In genomic region chr2:97687235-97687634, GRCh38 we compare ENCODE assay signal across 11 cellular contexts. TPM values are rescaled to one million over a fixed set of nuclear protein-coding genes. Genes with fewer than 3 reads are reported as not detected.
DNase-seq lines count a peak whose midpoint lies in the region; ATAC-seq and FAIRE-seq lines count a peak whose summit lies in the region.
"Not testable (repeated sequence)": the region's sequence is repeated elsewhere in the genome, so short reads cannot be mapped to it uniquely, and the experiment has no call there.
"Had no signal": no experiment of that assay in that cellular context is flagged by ENCODE, and none has a peak within 500 bp of the region (broad histone marks: within the 10 kb centered on the region; RNA-seq: fewer than 3 reads in every experiment).

No MANE protein-coding gene starts in this region.

- peak; percentile 65 for FAIRE-seq in HTR-8/SVneo (lab: Jason Lieb, UNC)

- peak in 1 of 2 donors; percentile 54 for ATAC-seq in activated T-cell treated with anti-CD3 and anti-CD28 coated beads, Interleukin-2, amount 50 U/mL, for 72 hours (replicated peaks in 1 of 2)
- peak; percentile 36 to 50 for ATAC-seq in activated naive CD4-positive, alpha-beta T cell treated with anti-CD3 and anti-CD28 coated beads, Interleukin-2, amount 50 U/mL, for 72 hours
- peak; percentile 55 for ATAC-seq in activated naive CD8-positive, alpha-beta T cell treated with anti-CD3 and anti-CD28 coated beads, Interleukin-2, amount 50 U/mL, for 24 hours
- peak; percentile 75 for ATAC-seq in stimulated activated naive CD8-positive, alpha-beta T cell treated with anti-CD3 and anti-CD28 coated beads, Interleukin-15, amount 100 ng/mL, for 72 hours

- H3K9me3 Mint-ChIP-seq in activated CD4-positive, alpha-beta T cell treated with anti-CD3 and anti-CD28 coated beads, Interleukin-2, amount 10 ng/mL, durations not matched to agents 7 days and 5 days; activated T-cell treated with anti-CD3 and anti-CD28 coated beads, Interleukin-2, amount 50 U/mL, for 72 hours; activated naive CD4-positive, alpha-beta T cell treated with anti-CD3 and anti-CD28 coated beads, Interleukin-2, amount 50 U/mL, for 72 hours; activated naive CD8-positive, alpha-beta T cell treated with anti-CD3 and anti-CD28 coated beads, Interleukin-2, amount 50 U/mL, for 24 hours; immature natural killer cell; stimulated activated naive CD8-positive, alpha-beta T cell treated with anti-CD3 and anti-CD28 coated beads, Interleukin-15, amount 100 ng/mL, for 72 hours: not testable (repeated sequence)

- not testable (repeated sequence) for H3K27ac Mint-ChIP-seq in activated CD4-positive, alpha-beta T cell treated with anti-CD3 and anti-CD28 coated beads, Interleukin-2, amount 10 ng/mL, durations not matched to agents 7 days and 5 days; activated naive CD8-positive, alpha-beta T cell treated with anti-CD3 and anti-CD28 coated beads, Interleukin-2, amount 50 U/mL, for 24 hours; immature natural killer cell; stimulated activated naive CD8-positive, alpha-beta T cell treated with anti-CD3 and anti-CD28 coated beads, Interleukin-15, amount 100 ng/mL, for 72 hours
- H3K27ac Mint-ChIP-seq in activated T-cell treated with anti-CD3 and anti-CD28 coated beads, Interleukin-2, amount 50 U/mL, for 72 hours, result peak overlapping the region; percentile 38
- H3K27ac Mint-ChIP-seq in activated naive CD4-positive, alpha-beta T cell treated with anti-CD3 and anti-CD28 coated beads, Interleukin-2, amount 50 U/mL, for 72 hours, result peak overlapping the region in 1 of 2 donors; percentile 36

- not testable (repeated sequence) for H3K27me3 Mint-ChIP-seq in activated CD4-positive, alpha-beta T cell treated with anti-CD3 and anti-CD28 coated beads, Interleukin-2, amount 10 ng/mL, durations not matched to agents 7 days and 5 days; activated T-cell treated with anti-CD3 and anti-CD28 coated beads, Interleukin-2, amount 50 U/mL, for 72 hours (ENCODE audit: low read depth); activated naive CD8-positive, alpha-beta T cell treated with anti-CD3 and anti-CD28 coated beads, Interleukin-2, amount 50 U/mL, for 24 hours; immature natural killer cell (ENCODE audit: low read depth in 3 of 3); stimulated activated naive CD8-positive, alpha-beta T cell treated with anti-CD3 and anti-CD28 coated beads, Interleukin-15, amount 100 ng/mL, for 72 hours

- CTCF ChIA-PET in activated CD4-positive, alpha-beta T cell treated with anti-CD3 and anti-CD28 coated beads, Interleukin-2, amount 10 ng/mL, durations not matched to agents 7 days and 5 days (lab: Charles Lee), result interaction anchor here (0.8 to 1.8 kb wide), 3 partner anchors 12 to 22 kb away, joined by 3 to 7 read pairs (median 5); no protein-coding TSS in a partner anchor

- peaks cover 21% of the 10 kb centered on the region for H3K4me1 Mint-ChIP-seq in activated CD4-positive, alpha-beta T cell treated with anti-CD3 and anti-CD28 coated beads, Interleukin-2, amount 10 ng/mL, durations not matched to agents 7 days and 5 days
- H3K4me1 Mint-ChIP-seq in activated T-cell treated with anti-CD3 and anti-CD28 coated beads, Interleukin-2, amount 50 U/mL, for 72 hours (ENCODE audit: low read depth), result peaks cover 21% of the 10 kb centered on the region
- H3K4me1 Mint-ChIP-seq in activated naive CD8-positive, alpha-beta T cell treated with anti-CD3 and anti-CD28 coated beads, Interleukin-2, amount 50 U/mL, for 24 hours, result peaks cover 22% of the 10 kb centered on the region
- not testable (repeated sequence) for H3K4me1 Mint-ChIP-seq in immature natural killer cell
- H3K4me1 Mint-ChIP-seq in stimulated activated naive CD8-positive, alpha-beta T cell treated with anti-CD3 and anti-CD28 coated beads, Interleukin-15, amount 100 ng/mL, for 72 hours, result peaks cover 22% of the 10 kb centered on the region

- not testable (repeated sequence) for H3K4me3 Mint-ChIP-seq in activated CD4-positive, alpha-beta T cell treated with anti-CD3 and anti-CD28 coated beads, Interleukin-2, amount 10 ng/mL, durations not matched to agents 7 days and 5 days; activated naive CD8-positive, alpha-beta T cell treated with anti-CD3 and anti-CD28 coated beads, Interleukin-2, amount 50 U/mL, for 24 hours; immature natural killer cell
- peak overlapping the region in 1 of 2 donors; percentile 44 for H3K4me3 Mint-ChIP-seq in activated T-cell treated with anti-CD3 and anti-CD28 coated beads, Interleukin-2, amount 50 U/mL, for 72 hours
- peak overlapping the region in 1 of 2 donors; percentile 21 for H3K4me3 Mint-ChIP-seq in stimulated activated naive CD8-positive, alpha-beta T cell treated with anti-CD3 and anti-CD28 coated beads, Interleukin-15, amount 100 ng/mL, for 72 hours

- POLR2A ChIA-PET in activated CD4-positive, alpha-beta T cell treated with anti-CD3 and anti-CD28 coated beads, Interleukin-2, amount 10 ng/mL, durations not matched to agents 7 days and 5 days (lab: Charles Lee), result interaction anchor here (0.6 kb wide), 1 partner anchor 10 kb away, joined by 10 read pairs; no protein-coding TSS in a partner anchor

- not testable (repeated sequence) for DNase-seq in HTR-8/SVneo (ENCODE audit: insufficient read length, low spot score); activated naive CD4-positive, alpha-beta T cell treated with anti-CD3 and anti-CD28 coated beads, Interleukin-2, amount 50 U/mL, for 72 hours (ENCODE audit: low spot score in 2 of 2); activated naive CD8-positive, alpha-beta T cell treated with anti-CD3 and anti-CD28 coated beads, Interleukin-2, amount 50 U/mL, for 24 hours
- DNase-seq in activated CD4-positive, alpha-beta T cell treated with anti-CD3 and anti-CD28 coated beads, Interleukin-2, amount 10 ng/mL, durations not matched to agents 7 days and 5 days, result peak; percentile 43
- DNase-seq in activated T-cell treated with anti-CD3 and anti-CD28 coated beads, Interleukin-2, amount 50 U/mL, for 72 hours, result peak in 1 of 2 donors; percentile 25
- peak in 2 of 3 donors; percentile 15 to 17 for DNase-seq in immature natural killer cell
- peak in 1 of 2 donors; percentile 44 for DNase-seq in stimulated activated naive CD8-positive, alpha-beta T cell treated with anti-CD3 and anti-CD28 coated beads, Interleukin-15, amount 100 ng/mL, for 72 hours

- not testable (repeated sequence) for H3K36me3 Mint-ChIP-seq in activated CD4-positive, alpha-beta T cell treated with anti-CD3 and anti-CD28 coated beads, Interleukin-2, amount 10 ng/mL, durations not matched to agents 7 days and 5 days (ENCODE audit: low read depth); activated T-cell treated with anti-CD3 and anti-CD28 coated beads, Interleukin-2, amount 50 U/mL, for 72 hours (ENCODE audit: insufficient read depth in 2 of 2); activated naive CD4-positive, alpha-beta T cell treated with anti-CD3 and anti-CD28 coated beads, Interleukin-2, amount 50 U/mL, for 72 hours; activated naive CD8-positive, alpha-beta T cell treated with anti-CD3 and anti-CD28 coated beads, Interleukin-2, amount 50 U/mL, for 24 hours (ENCODE audit: low read depth); immature natural killer cell

RNA-seq across cellular contexts. Expression of gene C2orf92, which starts 17.7 kb away (rescaled TPM):
- total RNA-seq in activated CD4-positive, alpha-beta T cell treated with anti-CD3 and anti-CD28 coated beads, Interleukin-2, amount 10 ng/mL, durations not matched to agents 7 days and 5 days, result 1 to 10 TPM; 7.2 to 7.4 TPM
- total RNA-seq in activated T-cell treated with anti-CD3 and anti-CD28 coated beads, Interleukin-2, amount 50 U/mL, for 72 hours, result 10 to 100 TPM; 15.2 to 18.0 TPM
- total RNA-seq in activated naive CD4-positive, alpha-beta T cell treated with anti-CD3 and anti-CD28 coated beads, Interleukin-2, amount 50 U/mL, for 72 hours, result 10 to 100 TPM in 1 of 2 donors, 1 to 10 TPM in 1; 6.5 to 17.5 TPM
- under 1 TPM in 1 of 3 donors, not detected in 2; 0.37 TPM for polyA plus RNA-seq in immature natural killer cell
- polyA plus RNA-seq: CD8-positive, alpha-beta memory T cell had no signal

RNA-seq across cellular contexts. Expression of gene ACTR1B, which starts 23.4 kb away (rescaled TPM):
- total RNA-seq in activated CD4-positive, alpha-beta T cell treated with anti-CD3 and anti-CD28 coated beads, Interleukin-2, amount 10 ng/mL, durations not matched to agents 7 days and 5 days, result 10 to 100 TPM; 62.9 to 68.3 TPM
- 100 to 1,000 TPM; 123 to 129 TPM for total RNA-seq in activated T-cell treated with anti-CD3 and anti-CD28 coated beads, Interleukin-2, amount 50 U/mL, for 72 hours
- total RNA-seq in activated naive CD4-positive, alpha-beta T cell treated with anti-CD3 and anti-CD28 coated beads, Interleukin-2, amount 50 U/mL, for 72 hours, result 100 to 1,000 TPM in 1 of 2 donors, 10 to 100 TPM in 1; 77.0 to 124 TPM
- polyA plus RNA-seq in immature natural killer cell, result 10 to 100 TPM; 15.3 to 19.3 (median 17.3) TPM

RNA-seq across cellular contexts. Expression of gene ZAP70, which starts 26.1 kb away (rescaled TPM):
- 100 to 1,000 TPM; 302 to 337 TPM for total RNA-seq in activated CD4-positive, alpha-beta T cell treated with anti-CD3 and anti-CD28 coated beads, Interleukin-2, amount 10 ng/mL, durations not matched to agents 7 days and 5 days
- total RNA-seq in activated T-cell treated with anti-CD3 and anti-CD28 coated beads, Interleukin-2, amount 50 U/mL, for 72 hours, result 100 to 1,000 TPM; 164 to 190 TPM
- 100 to 1,000 TPM; 164 to 235 TPM for total RNA-seq in activated naive CD4-positive, alpha-beta T cell treated with anti-CD3 and anti-CD28 coated beads, Interleukin-2, amount 50 U/mL, for 72 hours
- polyA plus RNA-seq in immature natural killer cell, result 100 to 1,000 TPM; 219 to 329 (median 246) TPM
- total RNA-seq: A172, GM23248, H4 had no signal
- polyA plus RNA-seq: GM23248 had no signal

RNA-seq across cellular contexts. Expression of gene COX5B, which starts 41.4 kb away (rescaled TPM):
- 100 to 1,000 TPM; 183 to 196 TPM for total RNA-seq in activated CD4-positive, alpha-beta T cell treated with anti-CD3 and anti-CD28 coated beads, Interleukin-2, amount 10 ng/mL, durations not matched to agents 7 days and 5 days
- 100 to 1,000 TPM; 175 to 181 TPM for total RNA-seq in activated T-cell treated with anti-CD3 and anti-CD28 coated beads, Interleukin-2, amount 50 U/mL, for 72 hours
- total RNA-seq in activated naive CD4-positive, alpha-beta T cell treated with anti-CD3 and anti-CD28 coated beads, Interleukin-2, amount 50 U/mL, for 72 hours, result 100 to 1,000 TPM; 269 to 288 TPM
- polyA plus RNA-seq in immature natural killer cell, result 100 to 1,000 TPM; 326 to 501 (median 349) TPM
